ENCODE assay signal across 21 cellular contexts in genomic region chr7:137160236-137160635, GRCh38.
DNase-seq lines count a peak whose midpoint lies in the region; ATAC-seq, FAIRE-seq and TF ChIP-seq lines count a peak whose summit lies in the region.
"Had no signal": no experiment of that assay in that cellular context is flagged by ENCODE, and none has a peak within 500 bp of the region (broad histone marks: within the 10 kb centered on the region; RNA-seq: fewer than 3 reads in every experiment).

No MANE protein-coding gene starts in this region.

- H4K5ac ChIP-seq in IMR-90 (ENCODE audit: low read depth, low read length), result no peak overlapping the region

- BruUV-seq in IMR-90 (replicated peaks; lab: Mats Ljungman, UMichigan) (no TSS peak), PC-9 (replicated peaks; lab: Mats Ljungman, UMichigan) (no TSS peak)

- H3K79me2 ChIP-seq in astrocyte (ENCODE audit: insufficient read depth, low read length), result no peaks in the 10 kb centered on the region
- no peaks in the 10 kb centered on the region for H3K79me2 ChIP-seq in fibroblast of lung (ENCODE audit: control insufficient read depth, insufficient read depth, low read length)
- no peaks in the 10 kb centered on the region for H3K79me2 ChIP-seq in PC-9 (ENCODE audit: low read depth)
- no peaks in the 10 kb centered on the region for H3K79me2 ChIP-seq in MM.1S (ENCODE audit: low read length)

- POLR2A ChIA-PET in IMR-90 (lab: Charles Lee; ENCODE audit: unreplicated experiment), result no interaction called here
- POLR2A ChIA-PET in PC-9 (lab: Charles Lee; ENCODE audit: unreplicated experiment), result no interaction called here

- H2AK5ac ChIP-seq in IMR-90 (ENCODE audit: low read depth, low read length) (no peak overlapping the region), mesenchymal stem cell (ENCODE audit: low read length, severe bottlenecking) (no peak overlapping the region)

- WGBS in IMR-90 (ENCODE audit: extremely low coverage in 2 of 2, insufficient read length in 1 of 2), 2 experiments, result no CpG with 5 or more reads among the region's 4 CpGs
- 47% methylated on average over 4 of the region's 4 CpGs for WGBS in mesenchymal stem cell

- no peak overlapping the region for H3K14ac ChIP-seq in IMR-90 (replicated peaks; ENCODE audit: low read depth, low read length)
- no peak overlapping the region for H3K14ac ChIP-seq in mesenchymal stem cell (ENCODE audit: low read length in 2 of 2)

- H3K27me3 ChIP-seq in IMR-90 (ENCODE audit: control insufficient read depth, insufficient read depth, low read length) (no peaks in the 10 kb centered on the region), astrocyte (ENCODE audit: insufficient read depth, low read length) (no peaks in the 10 kb centered on the region), fibroblast of lung (ENCODE audit: control insufficient read depth, insufficient read depth, low read length) (no peaks in the 10 kb centered on the region), mesenchymal stem cell (ENCODE audit: control insufficient read depth in 1 of 2, insufficient read depth in 1 of 2, low read length in 2 of 2) (no peaks in the 10 kb centered on the region), PC-9 (ENCODE audit: insufficient read depth, low read depth) (no peaks in the 10 kb centered on the region), MM.1S (replicated peaks; ENCODE audit: insufficient read depth, low read length) (no peaks in the 10 kb centered on the region)
- H3K27me3 ChIP-seq: BLaER1 had no signal

- H4K8ac ChIP-seq in IMR-90 (ENCODE audit: low read depth in 2 of 2, low read length in 2 of 2) (no peak overlapping the region; a peak in 1 of 4 replicates), mesenchymal stem cell (ENCODE audit: low read length) (no peak overlapping the region)

- no peaks in the 10 kb centered on the region for H3K36me3 Mint-ChIP-seq in astrocyte (ENCODE audit: low read depth, unreplicated experiment)
- H3K36me3 Mint-ChIP-seq: CD4-positive, CD25-positive, alpha-beta regulatory T cell; CD8-positive, alpha-beta T cell had no signal

- H2BK120ac ChIP-seq in IMR-90 (ENCODE audit: low read depth, low read length) (no peak overlapping the region; the same call in 1 of the 2 replicates), mesenchymal stem cell (ENCODE audit: low read depth, low read length) (no peak overlapping the region)

- no peak for DNase-seq in IMR-90
- DNase-seq in astrocyte (ENCODE audit: low read depth), result peak; percentile 48
- peak; percentile 12 to 57 for DNase-seq in fibroblast of lung (ENCODE audit: low read depth in 2 of 2)
- DNase-seq in mesenchymal stem cell, result peak; percentile 14
- DNase-seq in PC-9, result no peak
- no peak for DNase-seq in MM.1S
- no peak for DNase-seq in posterior vena cava (ENCODE audit: low spot score)
- DNase-seq in NCI-H1694 treated with DMSO at 0.1 percent for 48 hours (lab: John Stamatoyannopoulos, UW), result no peak
- DNase-seq: Caco-2; CD4-positive, CD25-positive, alpha-beta regulatory T cell; CD8-positive, alpha-beta T cell; DMS153; DND-41; H9 had no signal

- H2BK5ac ChIP-seq in IMR-90 (ENCODE audit: low read depth, low read length, poor library complexity, severe bottlenecking) (peak overlapping the region; percentile 46), mesenchymal stem cell (ENCODE audit: low read depth, low read length, poor library complexity, severe bottlenecking) (no peak overlapping the region)

- no peaks in the 10 kb centered on the region for H3K9me3 Mint-ChIP-seq in astrocyte (ENCODE audit: unreplicated experiment)
- H3K9me3 Mint-ChIP-seq: H9 had no signal

- no peak overlapping the region for H2BK20ac ChIP-seq in IMR-90 (ENCODE audit: low read depth, low read length)

- ATAC-seq in IMR-90 (ENCODE audit: low read depth), result no peak
- ATAC-seq: CD8-positive, alpha-beta T cell; HCT116 had no signal

- H2BK15ac ChIP-seq in IMR-90 (ENCODE audit: low read depth, low read length), result peak overlapping the region; percentile 41; the same call in 1 of the 3 replicates
- H2BK15ac ChIP-seq in mesenchymal stem cell (ENCODE audit: low read depth, poor library complexity, severe bottlenecking), result no peak overlapping the region

- CTCF ChIA-PET in IMR-90 (lab: Yijun Ruan, JAX), result interaction anchor here (0.7 to 1.7 kb wide), 3 partner anchors 9 to 134 kb away, joined by 3 to 5 read pairs (median 4); no protein-coding TSS in a partner anchor
- CTCF ChIA-PET in PC-9 (lab: Charles Lee), result no interaction called here

- no peak overlapping the region for H3K56ac ChIP-seq in IMR-90 (ENCODE audit: extremely low read depth, insufficient read depth, low read length)

- H3K23ac ChIP-seq in IMR-90 (ENCODE audit: low read depth, low read length), result no peak overlapping the region
- no peak overlapping the region for H3K23ac ChIP-seq in mesenchymal stem cell (ENCODE audit: low read length in 2 of 2)

- no peaks in the 10 kb centered on the region for H3F3A ChIP-seq in PC-9 (ENCODE audit: insufficient read depth, low read depth)
- H3F3A ChIP-seq in MM.1S (ENCODE audit: insufficient read depth, low read length), result no peaks in the 10 kb centered on the region

- H3K4me3 Mint-ChIP-seq in astrocyte (ENCODE audit: unreplicated experiment), result no peak overlapping the region
- H3K4me3 Mint-ChIP-seq: B cell; CD4-positive, CD25-positive, alpha-beta regulatory T cell; CD8-positive, alpha-beta T cell; H9 had no signal

- no peaks in the 10 kb centered on the region for H3K36me3 ChIP-seq in IMR-90 (ENCODE audit: control insufficient read depth, insufficient read depth, low read length)
- H3K36me3 ChIP-seq in astrocyte (ENCODE audit: insufficient read depth, low read length), result no peaks in the 10 kb centered on the region
- no peaks in the 10 kb centered on the region for H3K36me3 ChIP-seq in fibroblast of lung (ENCODE audit: control insufficient read depth, insufficient read depth, low read length)
- no peaks in the 10 kb centered on the region for H3K36me3 ChIP-seq in mesenchymal stem cell (ENCODE audit: control insufficient read depth in 1 of 2, insufficient read depth in 2 of 2, low read depth in 1 of 2, low read length in 2 of 2)
- H3K36me3 ChIP-seq in PC-9 (ENCODE audit: low read depth), result no peaks in the 10 kb centered on the region
- no peaks in the 10 kb centered on the region for H3K36me3 ChIP-seq in MM.1S (replicated peaks; ENCODE audit: insufficient read depth, low read length)
- H3K36me3 ChIP-seq: BLaER1 had no signal

- in situ Hi-C loops in IMR-90 (cut with MboI; ENCODE audit: low sequenced_read_pairs), result loop anchor here (5.0 kb wide), 2 partner anchors 292 to 427 kb away; no protein-coding TSS in a partner anchor

- no peak for TF ChIP-seq CTCF in IMR-90 (conservative IDR thresholded peaks at IDR 0.05; ENCODE audit: low read depth, low read length)
- no peak for TF ChIP-seq CTCF in astrocyte (IDR thresholded peaks at IDR 0.05; ENCODE audit: insufficient read depth, low read depth, low read length)
- TF ChIP-seq CTCF in fibroblast of lung (conservative IDR thresholded peaks at IDR 0.05 in 1 of 2, IDR thresholded peaks at IDR 0.05 in 1 of 2; ENCODE audit: low read depth in 1 of 2, low read length in 2 of 2), result no peak
- TF ChIP-seq CTCF in PC-9 (conservative IDR thresholded peaks at IDR 0.05), result no peak
- no peak for TF ChIP-seq CTCF in MM.1S (IDR thresholded peaks at IDR 0.05; ENCODE audit: low read length)

- no peak overlapping the region for H3K4me3 ChIP-seq in IMR-90 (ENCODE audit: insufficient read depth, low read depth, low read length)
- no peak overlapping the region for H3K4me3 ChIP-seq in astrocyte (ENCODE audit: insufficient read depth, low read depth, low read length)
- H3K4me3 ChIP-seq in fibroblast of lung (replicated peaks in 1 of 4; ENCODE audit: control extremely low read depth in 1 of 4, insufficient read depth in 1 of 4, low read depth in 3 of 4, low read length in 4 of 4), result no peak overlapping the region
- H3K4me3 ChIP-seq in mesenchymal stem cell (ENCODE audit: insufficient read depth in 1 of 2, low read depth in 1 of 2, low read length in 2 of 2), result no peak overlapping the region
- H3K4me3 ChIP-seq in PC-9, result no peak overlapping the region
- no peak overlapping the region for H3K4me3 ChIP-seq in MM.1S (ENCODE audit: low read length)
- H3K4me3 ChIP-seq: BLaER1 had no signal

- H3K4ac ChIP-seq in IMR-90 (ENCODE audit: low read depth, low read length), result peak overlapping the region; percentile 44; the same call in 1 of the 2 replicates
- no peak overlapping the region for H3K4ac ChIP-seq in mesenchymal stem cell (ENCODE audit: low read depth in 1 of 2, low read length in 2 of 2)

- no peaks in the 10 kb centered on the region for H3K4me1 Mint-ChIP-seq in astrocyte (ENCODE audit: low read depth, unreplicated experiment)
- H3K4me1 Mint-ChIP-seq: B cell; CD4-positive, CD25-positive, alpha-beta regulatory T cell; H9 had no signal

- H3K18ac ChIP-seq in IMR-90 (ENCODE audit: low read depth, low read length) (no peak overlapping the region; the same call in none of the 2 replicates), mesenchymal stem cell (ENCODE audit: low read depth in 1 of 2, low read length in 2 of 2) (no peak overlapping the region)

- no peak overlapping the region for H2AK9ac ChIP-seq in IMR-90 (replicated peaks; ENCODE audit: low read depth, low read length, poor library complexity)

- H2AFZ ChIP-seq in IMR-90 (replicated peaks; ENCODE audit: low read length, poor library complexity) (no peak overlapping the region), astrocyte (ENCODE audit: low read depth, low read length) (no peak overlapping the region), fibroblast of lung (ENCODE audit: low read length) (no peak overlapping the region), mesenchymal stem cell (ENCODE audit: low read depth, low read length) (no peak overlapping the region), PC-9 (no peak overlapping the region), MM.1S (ENCODE audit: low read length) (no peak overlapping the region)

- H3K79me1 ChIP-seq in IMR-90 (ENCODE audit: low read depth in 1 of 2, low read length in 2 of 2), result no peaks in the 10 kb centered on the region
- no peaks in the 10 kb centered on the region for H3K79me1 ChIP-seq in mesenchymal stem cell (replicated peaks; ENCODE audit: low read length, poor library complexity, severe bottlenecking)

- no peak for TF ChIP-seq POLR2A in IMR-90 (IDR thresholded peaks at IDR 0.05; ENCODE audit: low read depth, low read length)

- no peak for TF ChIP-seq RAD21 in IMR-90 (IDR thresholded peaks at IDR 0.05; ENCODE audit: low read length)

- dilution Hi-C loops in IMR-90 (cut with HindIII; ENCODE audit: low sequenced_read_pairs, unreplicated experiment), result no loop called here

- intact Hi-C loops in IMR-90 (cut with micrococcal nuclease), result no loop called here
- intact Hi-C loops in PC-9 (cut with micrococcal nuclease; ENCODE audit: unreplicated experiment), result no loop called here
- intact Hi-C loops in posterior vena cava (cut with DNase I), result no loop called here

- H3K4me1 ChIP-seq in IMR-90 (ENCODE audit: control insufficient read depth, insufficient read depth, low read length) (peaks cover 1% of the 10 kb centered on the region), astrocyte (ENCODE audit: insufficient read depth, low read length) (no peaks in the 10 kb centered on the region), fibroblast of lung (ENCODE audit: control insufficient read depth, extremely low read depth, insufficient read depth, low read length) (no peaks in the 10 kb centered on the region), mesenchymal stem cell (ENCODE audit: control insufficient read depth, insufficient read depth, low read depth, low read length) (no peaks in the 10 kb centered on the region), PC-9 (replicated peaks; ENCODE audit: insufficient read depth) (no peaks in the 10 kb centered on the region), MM.1S (ENCODE audit: low read length) (no peaks in the 10 kb centered on the region)
- H3K4me1 ChIP-seq: BLaER1 had no signal

- peak overlapping the region; percentile 20; the same call in 1 of the 2 replicates for H4K91ac ChIP-seq in IMR-90 (ENCODE audit: insufficient read depth, low read depth, low read length)
- H4K91ac ChIP-seq in mesenchymal stem cell (ENCODE audit: low read length), result no peak overlapping the region

- H2BK12ac ChIP-seq in mesenchymal stem cell (ENCODE audit: low read length in 2 of 2), result no peak overlapping the region

- no peaks in the 10 kb centered on the region for H3K9me1 ChIP-seq in IMR-90 (ENCODE audit: insufficient read depth, low read length)

- no peak overlapping the region for H3K4me2 ChIP-seq in IMR-90 (ENCODE audit: low read depth, low read length)
- no peak overlapping the region for H3K4me2 ChIP-seq in astrocyte (ENCODE audit: low read length)
- H3K4me2 ChIP-seq in fibroblast of lung (ENCODE audit: extremely low read depth, insufficient read depth, low read length), result no peak overlapping the region
- H3K4me2 ChIP-seq in mesenchymal stem cell (ENCODE audit: low read length, poor library complexity, severe bottlenecking), result no peak overlapping the region
- no peak overlapping the region for H3K4me2 ChIP-seq in PC-9
- H3K4me2 ChIP-seq in MM.1S (ENCODE audit: low read depth, low read length), result no peak overlapping the region
- H3K4me2 ChIP-seq: BLaER1 had no signal

- H4K20me1 ChIP-seq in IMR-90 (ENCODE audit: insufficient read depth, low read length), result no peaks in the 10 kb centered on the region
- H4K20me1 ChIP-seq in astrocyte (ENCODE audit: insufficient read depth, low read length), result no peaks in the 10 kb centered on the region
- no peaks in the 10 kb centered on the region for H4K20me1 ChIP-seq in fibroblast of lung (ENCODE audit: control insufficient read depth, extremely low read depth, insufficient read depth, low read length)
- H4K20me1 ChIP-seq in PC-9 (ENCODE audit: insufficient read depth), result no peaks in the 10 kb centered on the region
- no peaks in the 10 kb centered on the region for H4K20me1 ChIP-seq in MM.1S (ENCODE audit: insufficient read depth, low read length)
- H4K20me1 ChIP-seq: BLaER1 had no signal

- no peaks in the 10 kb centered on the region for H3K27me3 Mint-ChIP-seq in astrocyte (ENCODE audit: low read depth, unreplicated experiment)
- H3K27me3 Mint-ChIP-seq: B cell; CD4-positive, CD25-positive, alpha-beta regulatory T cell had no signal

- H3K27ac Mint-ChIP-seq in astrocyte (ENCODE audit: unreplicated experiment), result no peak overlapping the region
- H3K27ac Mint-ChIP-seq: B cell; CD4-positive, CD25-positive, alpha-beta regulatory T cell; CD8-positive, alpha-beta T cell; H9 had no signal

- H3K9me2 ChIP-seq in PC-9 (ENCODE audit: insufficient read depth) (no peaks in the 10 kb centered on the region), MM.1S (replicated peaks; ENCODE audit: insufficient read depth, low read length) (no peaks in the 10 kb centered on the region)

- H3K9me3 ChIP-seq in IMR-90 (ENCODE audit: control insufficient read depth, insufficient read depth, low read length), result peaks cover 5% of the 10 kb centered on the region
- H3K9me3 ChIP-seq in astrocyte (ENCODE audit: insufficient read depth, low read depth, low read length), result no peaks in the 10 kb centered on the region
- no peaks in the 10 kb centered on the region for H3K9me3 ChIP-seq in fibroblast of lung (ENCODE audit: control insufficient read depth, insufficient read depth, low read depth, low read length)
- H3K9me3 ChIP-seq in mesenchymal stem cell (ENCODE audit: control insufficient read depth, low read length), result peaks cover 2% of the 10 kb centered on the region
- H3K9me3 ChIP-seq in PC-9 (ENCODE audit: insufficient read depth, low read depth), result no peaks in the 10 kb centered on the region
- no peaks in the 10 kb centered on the region for H3K9me3 ChIP-seq in MM.1S (replicated peaks; ENCODE audit: insufficient read depth, low read length)
- H3K9me3 ChIP-seq: BLaER1, Caco-2 had no signal

- H3K27ac ChIP-seq in IMR-90 (ENCODE audit: insufficient read depth, low read length) (no peak overlapping the region), astrocyte (ENCODE audit: low read depth, low read length) (no peak overlapping the region), fibroblast of lung (ENCODE audit: insufficient read depth, low read length) (no peak overlapping the region), mesenchymal stem cell (ENCODE audit: low read length, poor library complexity, severe bottlenecking) (no peak overlapping the region), PC-9 (no peak overlapping the region), MM.1S (ENCODE audit: low read length) (no peak overlapping the region)
- H3K27ac ChIP-seq: 22Rv1, BLaER1, C4-2B had no signal

- H3K9ac ChIP-seq in IMR-90 (ENCODE audit: low read depth, low read length) (no peak overlapping the region), astrocyte (ENCODE audit: low read length) (no peak overlapping the region), fibroblast of lung (ENCODE audit: insufficient read depth, low read length) (no peak overlapping the region), mesenchymal stem cell (ENCODE audit: low read length) (no peak overlapping the region), MM.1S (ENCODE audit: low read length) (no peak overlapping the region)
- H3K9ac ChIP-seq: BLaER1 had no signal

- no peak for FAIRE-seq in astrocyte (lab: Jason Lieb, UNC)
- FAIRE-seq: GM12892, H1 had no signal

Comparison
In these comparisons a context has a peak if more than half of its experiments do, and no peak if none do; other contexts are left out.
1. DNase-seq: peak in astrocyte (single experiment), fibroblast of lung (2 of 2) and mesenchymal stem cell (single experiment); none in IMR-90 (single experiment), PC-9 (0 of 2), MM.1S (single experiment), posterior vena cava (single experiment) and NCI-H1694 treated with DMSO at 0.1 percent for 48 hours (single experiment).